ENCODE assay signal across 15 cellular contexts in the genomic region with DNA sequence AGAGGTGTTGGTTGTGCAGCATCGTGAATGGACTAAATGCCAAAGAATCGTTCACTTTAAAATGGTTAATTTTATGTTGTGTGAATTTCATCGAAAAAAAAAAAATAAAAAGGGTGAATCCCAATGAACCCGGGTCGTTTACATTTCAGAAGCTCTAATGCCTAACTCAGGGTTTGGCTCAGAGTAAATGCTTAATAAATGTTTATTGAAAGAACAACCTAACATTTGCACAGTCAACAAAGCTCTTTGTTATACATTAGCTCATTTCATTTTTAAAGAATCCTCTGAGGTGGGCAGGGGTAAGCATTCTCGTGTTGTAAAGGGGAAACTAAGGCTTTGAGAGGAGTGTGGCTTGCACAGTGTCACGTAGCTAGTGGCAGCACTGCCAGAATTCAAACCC.
"Had no signal": no experiment of that assay in that cellular context is flagged by ENCODE, and none has a peak within 500 bp of the region (broad histone marks: within the 10 kb centered on the region; RNA-seq: fewer than 3 reads in every experiment).

No MANE protein-coding gene starts in this region.

- H3K4me1 Mint-ChIP-seq: activated CD4-positive, alpha-beta T cell treated with anti-CD3 and anti-CD28 coated beads, Interleukin-2, amount 10 ng/mL, durations not matched to agents 24 days and 14 days; naive thymus-derived CD4-positive, alpha-beta T cell; stimulated activated memory B cell treated with anti-CD40 and anti-IgM and Interleukin-4, amounts not matched to agents 10 μg/mL and 1 μg/mL and 100 μg/mL, for 72 hours had no signal

- H3K27me3 ChIP-seq: tibial artery had no signal

- H3K4me1 ChIP-seq: parathyroid adenoma had no signal

- H3K36me3 Mint-ChIP-seq: activated naive CD8-positive, alpha-beta T cell treated with anti-CD3 and anti-CD28 coated beads for 36 hours; naive thymus-derived CD4-positive, alpha-beta T cell; stimulated activated memory B cell treated with anti-CD40 and anti-IgM and Interleukin-4, amounts not matched to agents 10 μg/mL and 1 μg/mL and 100 μg/mL, for 72 hours had no signal

- ATAC-seq: activated CD8-positive, alpha-beta T cell treated with anti-CD3 and anti-CD28 coated beads, Interleukin-2, amount 10 ng/mL, durations not matched to agents 7 days and 5 days; activated T-cell treated with anti-CD3 and anti-CD28 coated beads, Interleukin-2, amount 50 U/mL, for 72 hours; naive thymus-derived CD4-positive, alpha-beta T cell; stimulated activated memory B cell treated with anti-CD40 and anti-IgM and Interleukin-4, amounts not matched to agents 10 μg/mL and 1 μg/mL and 100 μg/mL, for 72 hours had no signal

- DNase-seq: activated CD4-positive, alpha-beta T cell treated with anti-CD3 and anti-CD28 coated beads, Interleukin-2, amount 10 ng/mL, durations not matched to agents 24 days and 14 days; activated CD4-positive, CD25-positive, alpha-beta regulatory T cell; activated CD8-positive, alpha-beta memory T cell treated with anti-CD3 and anti-CD28 coated beads, Interleukin-2, amount 50 U/mL, for 48 hours; activated CD8-positive, alpha-beta T cell treated with anti-CD3 and anti-CD28 coated beads, Interleukin-2, amount 10 ng/mL, durations not matched to agents 7 days and 5 days; activated gamma-delta T cell treated with Interleukin-2 at 50 U/mL for 16 hours; activated naive CD8-positive, alpha-beta T cell treated with anti-CD3 and anti-CD28 coated beads for 36 hours; activated T-cell treated with anti-CD3 and anti-CD28 coated beads, Interleukin-2, amount 50 U/mL, for 72 hours; amygdala; effector CD8-positive, alpha-beta T cell; esophagus squamous epithelium; naive thymus-derived CD4-positive, alpha-beta T cell; tibial artery had no signal

- H3K27ac ChIP-seq: esophagus squamous epithelium, parathyroid adenoma, tibial artery had no signal

- H3K9me3 ChIP-seq: esophagus squamous epithelium, tibial artery had no signal

- H3K4me3 Mint-ChIP-seq: activated CD4-positive, alpha-beta T cell treated with anti-CD3 and anti-CD28 coated beads, Interleukin-2, amount 10 ng/mL, durations not matched to agents 24 days and 14 days; activated CD8-positive, alpha-beta T cell treated with anti-CD3 and anti-CD28 coated beads, Interleukin-2, amount 10 ng/mL, durations not matched to agents 7 days and 5 days; activated naive CD8-positive, alpha-beta T cell treated with anti-CD3 and anti-CD28 coated beads for 36 hours; activated T-cell treated with anti-CD3 and anti-CD28 coated beads, Interleukin-2, amount 50 U/mL, for 72 hours; naive thymus-derived CD4-positive, alpha-beta T cell; stimulated activated memory B cell treated with anti-CD40 and anti-IgM and Interleukin-4, amounts not matched to agents 10 μg/mL and 1 μg/mL and 100 μg/mL, for 72 hours; T-helper 2 cell treated with Interferon-gamma antibody and Interleukin-4, amounts not matched to agents 5 μg/mL and 100 μg/mL, for 36 hours had no signal

- H3K36me3 ChIP-seq: esophagus squamous epithelium, tibial artery had no signal

- H3K9me3 Mint-ChIP-seq: activated CD4-positive, alpha-beta T cell treated with anti-CD3 and anti-CD28 coated beads, Interleukin-2, amount 10 ng/mL, durations not matched to agents 24 days and 14 days; activated naive CD8-positive, alpha-beta T cell treated with anti-CD3 and anti-CD28 coated beads for 36 hours; activated T-cell treated with anti-CD3 and anti-CD28 coated beads, Interleukin-2, amount 50 U/mL, for 72 hours; naive thymus-derived CD4-positive, alpha-beta T cell; stimulated activated memory B cell treated with anti-CD40 and anti-IgM and Interleukin-4, amounts not matched to agents 10 μg/mL and 1 μg/mL and 100 μg/mL, for 72 hours; T-helper 2 cell treated with Interferon-gamma antibody and Interleukin-4, amounts not matched to agents 5 μg/mL and 100 μg/mL, for 36 hours had no signal

- H3K4me3 ChIP-seq: esophagus squamous epithelium, tibial artery had no signal

- H3K9ac ChIP-seq: parathyroid adenoma had no signal

- H3K27ac Mint-ChIP-seq: activated CD4-positive, alpha-beta T cell treated with anti-CD3 and anti-CD28 coated beads, Interleukin-2, amount 10 ng/mL, durations not matched to agents 24 days and 14 days; activated CD8-positive, alpha-beta T cell treated with anti-CD3 and anti-CD28 coated beads, Interleukin-2, amount 10 ng/mL, durations not matched to agents 7 days and 5 days; activated naive CD8-positive, alpha-beta T cell treated with anti-CD3 and anti-CD28 coated beads for 36 hours; activated T-cell treated with anti-CD3 and anti-CD28 coated beads, Interleukin-2, amount 50 U/mL, for 72 hours; naive thymus-derived CD4-positive, alpha-beta T cell; stimulated activated memory B cell treated with anti-CD40 and anti-IgM and Interleukin-4, amounts not matched to agents 10 μg/mL and 1 μg/mL and 100 μg/mL, for 72 hours; T-helper 2 cell treated with Interferon-gamma antibody and Interleukin-4, amounts not matched to agents 5 μg/mL and 100 μg/mL, for 36 hours had no signal
